Comparison of ENCODE assay signal across 12 cellular contexts in genomic region chr14:68464716-68465115, GRCh38.
A peak's percentile ranks its signal among the peaks of the same experiment; 100 is the strongest.
DNase-seq lines count a peak whose midpoint lies in the region; ATAC-seq and TF ChIP-seq lines count a peak whose summit lies in the region.
"Had no signal": no experiment of that assay in that cellular context is flagged by ENCODE, and none has a peak within 500 bp of the region (broad histone marks: within the 10 kb centered on the region; RNA-seq: fewer than 3 reads in every experiment).

No MANE protein-coding gene starts in this region.

- no peak overlapping the region for H3K27ac Mint-ChIP-seq in endothelial cell (ENCODE audit: unreplicated experiment)
- H3K27ac Mint-ChIP-seq: activated CD8-positive, alpha-beta T cell treated with anti-CD3 and anti-CD28 coated beads for 36 hours; activated naive CD4-positive, alpha-beta T cell treated with anti-CD3 and anti-CD28 coated beads, Interleukin-2, amount 10 ng/mL, durations not matched to agents 7 days and 5 days had no signal

- no peak overlapping the region for H3K4me3 Mint-ChIP-seq in endothelial cell (ENCODE audit: unreplicated experiment)
- H3K4me3 Mint-ChIP-seq: activated CD8-positive, alpha-beta T cell treated with anti-CD3 and anti-CD28 coated beads for 36 hours; activated naive CD4-positive, alpha-beta T cell treated with anti-CD3 and anti-CD28 coated beads, Interleukin-2, amount 10 ng/mL, durations not matched to agents 7 days and 5 days had no signal

- ATAC-seq in omental fat pad (ENCODE audit: low FRiP score) = peak; percentile 43
- no peak for ATAC-seq in HG02884 (IDR thresholded peaks at IDR 0.05; ENCODE audit: unreplicated experiment)
- ATAC-seq: activated CD8-positive, alpha-beta T cell treated with anti-CD3 and anti-CD28 coated beads for 36 hours had no signal

- H3K36me3 ChIP-seq in MG63 = no peaks in the 10 kb centered on the region

- no peaks in the 10 kb centered on the region for H3K27me3 ChIP-seq in MG63
- H3K27me3 ChIP-seq: dorsolateral prefrontal cortex had no signal

- H3K9me3 ChIP-seq in MG63 = no peaks in the 10 kb centered on the region

- H3K4me3 ChIP-seq in MG63 (no peak overlapping the region), cardiac fibroblast (replicated peaks in 1 of 2; ENCODE audit: low read depth in 2 of 2, low read length in 2 of 2) (no peak overlapping the region)
- H3K4me3 ChIP-seq: dorsolateral prefrontal cortex had no signal

- peaks cover 1% of the 10 kb centered on the region for H3K27me3 Mint-ChIP-seq in endothelial cell (ENCODE audit: unreplicated experiment)
- H3K27me3 Mint-ChIP-seq: activated CD8-positive, alpha-beta T cell treated with anti-CD3 and anti-CD28 coated beads for 36 hours; activated naive CD4-positive, alpha-beta T cell treated with anti-CD3 and anti-CD28 coated beads, Interleukin-2, amount 10 ng/mL, durations not matched to agents 7 days and 5 days had no signal

- H3K36me3 Mint-ChIP-seq in endothelial cell (ENCODE audit: low read depth, unreplicated experiment) = no peaks in the 10 kb centered on the region
- H3K36me3 Mint-ChIP-seq: activated naive CD4-positive, alpha-beta T cell treated with anti-CD3 and anti-CD28 coated beads, Interleukin-2, amount 10 ng/mL, durations not matched to agents 7 days and 5 days had no signal

- TF ChIP-seq CTCF in cardiac fibroblast (IDR thresholded peaks at IDR 0.05; ENCODE audit: low read depth, low read length) = no peak
- TF ChIP-seq CTCF in omental fat pad (IDR thresholded peaks at IDR 0.05) = no peak
- TF ChIP-seq CTCF in endothelial cell (IDR thresholded peaks at IDR 0.05; ENCODE audit: unreplicated experiment) = no peak

- H3K9me3 Mint-ChIP-seq in endothelial cell (ENCODE audit: unreplicated experiment) = no peaks in the 10 kb centered on the region
- H3K9me3 Mint-ChIP-seq: activated CD8-positive, alpha-beta T cell treated with anti-CD3 and anti-CD28 coated beads for 36 hours; activated naive CD4-positive, alpha-beta T cell treated with anti-CD3 and anti-CD28 coated beads, Interleukin-2, amount 10 ng/mL, durations not matched to agents 7 days and 5 days had no signal

- peaks cover 41% of the 10 kb centered on the region for H3K4me1 Mint-ChIP-seq in endothelial cell (ENCODE audit: unreplicated experiment)

- DNase-seq in Daoy (ENCODE audit: low read depth) = peak; percentile 66
- peak; percentile 73 for DNase-seq in MG63
- DNase-seq in cardiac fibroblast (ENCODE audit: low read depth in 2 of 2) = peak; percentile 25 to 85
- DNase-seq in omental fat pad (ENCODE audit: low spot score) = no peak
- DNase-seq in foreskin melanocyte = no peak
- no peak for DNase-seq in NCI-H1105 treated with DMSO at 0.1 percent for 48 hours (lab: John Stamatoyannopoulos, UW)
- DNase-seq in endothelial cell (ENCODE audit: low spot score) = no peak
- DNase-seq: activated CD8-positive, alpha-beta T cell treated with anti-CD3 and anti-CD28 coated beads for 36 hours; activated naive CD4-positive, alpha-beta T cell treated with anti-CD3 and anti-CD28 coated beads, Interleukin-2, amount 10 ng/mL, durations not matched to agents 7 days and 5 days; dorsolateral prefrontal cortex; NCI-H1105 had no signal

Comparison
In these comparisons a context has a peak if more than half of its experiments do, and no peak if none do; other contexts are left out.
1. DNase-seq: peak in Daoy (single experiment), MG63 (single experiment) and cardiac fibroblast (2 of 2); none in omental fat pad (single experiment), foreskin melanocyte (single experiment), NCI-H1105 treated with DMSO at 0.1 percent for 48 hours (single experiment) and endothelial cell (single experiment).